ENCODE assay signal across 7 cellular contexts in genomic region chr19:52561611-52562010, GRCh38. TPM values are rescaled to one million over a fixed set of nuclear protein-coding genes. Genes with fewer than 3 reads are reported as not detected.
DNase-seq lines count a peak whose midpoint lies in the region; ATAC-seq and TF ChIP-seq lines count a peak whose summit lies in the region.
"Not testable (repeated sequence)": the region's sequence is repeated elsewhere in the genome, so short reads cannot be mapped to it uniquely, and the experiment has no call there.
"Had no signal": no experiment of that assay in that cellular context is flagged by ENCODE, and none has a peak within 500 bp of the region (broad histone marks: within the 10 kb centered on the region; RNA-seq: fewer than 3 reads in every experiment).

No MANE protein-coding gene starts in this region.

- not testable (repeated sequence) for H4K91ac ChIP-seq in trophoblast cell (ENCODE audit: low read depth, low read length)

- CTCF ChIA-PET in CD8-positive, alpha-beta T cell (lab: Charles Lee); CD8-positive, alpha-beta memory T cell (lab: Charles Lee); WTC11 (lab: Charles Lee): not testable (repeated sequence)

- H3K9me3 Mint-ChIP-seq in CD8-positive, alpha-beta T cell, result peaks cover 47% of the 10 kb centered on the region
- peaks cover 11 to 89% (median 83%) of the 10 kb centered on the region in 5 donors for H3K9me3 Mint-ChIP-seq in CD8-positive, alpha-beta memory T cell
- not testable (repeated sequence) for H3K9me3 Mint-ChIP-seq in WTC11

- H4K12ac ChIP-seq in trophoblast cell (ENCODE audit: low read depth, low read length), result not testable (repeated sequence)

- not testable (repeated sequence) for H3K27ac Mint-ChIP-seq in CD8-positive, alpha-beta T cell
- H3K27ac Mint-ChIP-seq in CD8-positive, alpha-beta memory T cell, result peak overlapping the region in 1 of 8 donors; percentile 75
- peak overlapping the region; percentile 49; the same call in 1 of the 2 replicates for H3K27ac Mint-ChIP-seq in WTC11

- H3K4me2 ChIP-seq in trophoblast cell (ENCODE audit: low read length), result not testable (repeated sequence)

- not testable (repeated sequence) for H2BK12ac ChIP-seq in trophoblast cell (ENCODE audit: low read length)

- not testable (repeated sequence) for H3K18ac ChIP-seq in trophoblast cell (ENCODE audit: low read length)

- not testable (repeated sequence) for ATAC-seq in CD8-positive, alpha-beta T cell; WTC11

- H3K4me1 ChIP-seq in CD8-positive, alpha-beta T cell (ENCODE audit: insufficient read depth, low read length); CD8-positive, alpha-beta memory T cell (ENCODE audit: insufficient read depth, low read length); adipocyte (ENCODE audit: control insufficient read depth, insufficient read depth, low read length); trophoblast cell (ENCODE audit: control insufficient read depth in 1 of 2, insufficient read depth in 2 of 2, low read length in 2 of 2): not testable (repeated sequence)
- H3K4me1 ChIP-seq in subcutaneous abdominal adipose tissue (ENCODE audit: control insufficient read depth in 5 of 5, insufficient read depth in 5 of 5, low read length in 5 of 5), result peaks cover 0 to 13% (median 2%) of the 10 kb centered on the region in 5 donors

- H3K4me1 Mint-ChIP-seq in CD8-positive, alpha-beta T cell (ENCODE audit: low read depth); CD8-positive, alpha-beta memory T cell: not testable (repeated sequence)
- peaks cover 53% of the 10 kb centered on the region for H3K4me1 Mint-ChIP-seq in WTC11

- H3K27me3 ChIP-seq in CD8-positive, alpha-beta T cell (ENCODE audit: insufficient read depth, low read length); CD8-positive, alpha-beta memory T cell (ENCODE audit: insufficient read depth, low read length, poor library complexity, severe bottlenecking); adipocyte (replicated peaks; ENCODE audit: control insufficient read depth, insufficient read depth, low read length); trophoblast cell (ENCODE audit: insufficient read depth, low read length); subcutaneous abdominal adipose tissue (ENCODE audit: control insufficient read depth in 5 of 5, insufficient read depth in 4 of 5, low read length in 5 of 5): not testable (repeated sequence)

- H3K36me3 Mint-ChIP-seq in CD8-positive, alpha-beta T cell, result peaks cover 79% of the 10 kb centered on the region
- peaks cover 25 to 78% (median 67%) of the 10 kb centered on the region in 3 donors for H3K36me3 Mint-ChIP-seq in CD8-positive, alpha-beta memory T cell
- H3K36me3 Mint-ChIP-seq in WTC11, result peaks cover 27% of the 10 kb centered on the region

- not testable (repeated sequence) for H3K23ac ChIP-seq in trophoblast cell (ENCODE audit: low read length)

- not testable (repeated sequence) for H3K14ac ChIP-seq in trophoblast cell (ENCODE audit: low read length)

- not testable (repeated sequence) for H3K27ac ChIP-seq in CD8-positive, alpha-beta T cell (ENCODE audit: low read depth, low read length); CD8-positive, alpha-beta memory T cell (ENCODE audit: low read depth, low read length); trophoblast cell (ENCODE audit: low read depth, low read length); subcutaneous abdominal adipose tissue (ENCODE audit: low read depth, low read length)

- H3K9ac ChIP-seq in adipocyte (ENCODE audit: low read length); trophoblast cell (ENCODE audit: low read length); subcutaneous abdominal adipose tissue (ENCODE audit: low read length in 5 of 5): not testable (repeated sequence)

- H3K27me3 Mint-ChIP-seq in CD8-positive, alpha-beta T cell (ENCODE audit: low read depth); CD8-positive, alpha-beta memory T cell; WTC11 (ENCODE audit: low read depth): not testable (repeated sequence)

- H3K36me3 ChIP-seq in CD8-positive, alpha-beta T cell (ENCODE audit: insufficient read depth, low read length), result not testable (repeated sequence)
- peaks cover 12% of the 10 kb centered on the region for H3K36me3 ChIP-seq in CD8-positive, alpha-beta memory T cell (ENCODE audit: insufficient read depth, low read length)
- H3K36me3 ChIP-seq in adipocyte (ENCODE audit: control insufficient read depth, insufficient read depth, low read length, severe bottlenecking), result peaks cover 64% of the 10 kb centered on the region
- peaks cover 8 to 18% of the 10 kb centered on the region in 2 experiments for H3K36me3 ChIP-seq in trophoblast cell (ENCODE audit: control insufficient read depth in 1 of 2, insufficient read depth in 2 of 2, low read length in 2 of 2)
- H3K36me3 ChIP-seq in subcutaneous abdominal adipose tissue (ENCODE audit: control insufficient read depth in 5 of 5, insufficient read depth in 5 of 5, low read length in 5 of 5), result peaks cover 8 to 34% (median 24%) of the 10 kb centered on the region in 5 donors

- peak overlapping the region; percentile 15 for H3K4me3 ChIP-seq in CD8-positive, alpha-beta T cell (ENCODE audit: low read depth, low read length)
- peak overlapping the region; percentile 26 for H3K4me3 ChIP-seq in CD8-positive, alpha-beta memory T cell (ENCODE audit: low read length)
- peak overlapping the region; percentile 16 for H3K4me3 ChIP-seq in adipocyte (ENCODE audit: low read length)
- H3K4me3 ChIP-seq in trophoblast cell (ENCODE audit: low read depth, low read length), result not testable (repeated sequence)
- peak overlapping the region in 3 of 5 donors; percentile 1 to 37 (median 22) for H3K4me3 ChIP-seq in subcutaneous abdominal adipose tissue (ENCODE audit: low read depth in 1 of 5, low read length in 5 of 5)

- not testable (repeated sequence) for H3K79me2 ChIP-seq in trophoblast cell (ENCODE audit: control insufficient read depth, insufficient read depth, low read length, poor library complexity)

- H2BK5ac ChIP-seq in trophoblast cell (ENCODE audit: low read depth, low read length, poor library complexity), result not testable (repeated sequence)

- not testable (repeated sequence) for H4K8ac ChIP-seq in trophoblast cell (ENCODE audit: low read depth, low read length)

- intact Hi-C loops in CD8-positive, alpha-beta T cell (cut with DNase I, micrococcal nuclease), result not testable (repeated sequence)

- H2AFZ ChIP-seq in trophoblast cell (ENCODE audit: insufficient read depth, low read length, poor library complexity), result not testable (repeated sequence)

- POLR2A ChIA-PET in CD8-positive, alpha-beta T cell (lab: Charles Lee); CD8-positive, alpha-beta memory T cell (lab: Charles Lee): not testable (repeated sequence)
- POLR2A ChIA-PET in WTC11 (lab: Charles Lee), result interaction anchor here (0.7 kb wide), 1 partner anchor 231 kb away, joined by 4 read pairs; no protein-coding TSS in a partner anchor

- not testable (repeated sequence) for H3K79me1 ChIP-seq in trophoblast cell (ENCODE audit: low read length)

- not testable (repeated sequence) for H3K4me3 Mint-ChIP-seq in CD8-positive, alpha-beta T cell; CD8-positive, alpha-beta memory T cell; WTC11

- not testable (repeated sequence) for H2AK5ac ChIP-seq in trophoblast cell (ENCODE audit: low read length)

- not testable (repeated sequence) for H2BK120ac ChIP-seq in trophoblast cell (ENCODE audit: insufficient read depth, low read length, poor library complexity)

- H3K9me3 ChIP-seq in CD8-positive, alpha-beta T cell (ENCODE audit: low read length), result peaks cover 49% of the 10 kb centered on the region
- H3K9me3 ChIP-seq in CD8-positive, alpha-beta memory T cell (ENCODE audit: low read length), result peaks cover 35% of the 10 kb centered on the region
- H3K9me3 ChIP-seq in adipocyte (ENCODE audit: control insufficient read depth, low read length), result peaks cover 86% of the 10 kb centered on the region
- not testable (repeated sequence) for H3K9me3 ChIP-seq in trophoblast cell (ENCODE audit: insufficient read depth, low read depth, low read length)
- H3K9me3 ChIP-seq in subcutaneous abdominal adipose tissue (ENCODE audit: control insufficient read depth in 5 of 5, low read length in 5 of 5), result peaks cover 7 to 64% (median 49%) of the 10 kb centered on the region in 5 donors

- not testable (repeated sequence) for TF ChIP-seq CTCF in CD8-positive, alpha-beta T cell (IDR thresholded peaks at IDR 0.05); WTC11 (IDR thresholded peaks at IDR 0.05)

- H3K4ac ChIP-seq in trophoblast cell (ENCODE audit: low read depth, low read length), result not testable (repeated sequence)

- DNase-seq in CD8-positive, alpha-beta T cell; CD8-positive, alpha-beta memory T cell; WTC11 (ENCODE audit: low spot score); adipocyte (ENCODE audit: low read depth): not testable (repeated sequence)
- DNase-seq in trophoblast cell, result peak; percentile 83 to 91

- no CpG with 5 or more reads among the region's 8 CpGs for WGBS in trophoblast cell (ENCODE audit: extremely low coverage, insufficient coverage, insufficient read length)

RNA-seq across cellular contexts. Expression of gene ZNF701, which starts 8.5 kb away (rescaled TPM):
- total RNA-seq in CD8-positive, alpha-beta T cell, result 10 to 100 TPM; 11.2 to 11.9 TPM
- 10 to 100 TPM; 16.8 to 18.3 TPM for total RNA-seq in CD8-positive, alpha-beta memory T cell
- polyA plus RNA-seq in CD8-positive, alpha-beta memory T cell, result 17.7 TPM
- 34.6 to 40.3 TPM (median 35.0 TPM) in 3 replicates for total RNA-seq in WTC11 (2021)
- polyA plus RNA-seq in trophoblast cell (2013), result 13.8 and 14.2 TPM in 2 replicates
- total RNA-seq: Calu3 had no signal

RNA-seq across cellular contexts. Expression of gene ZNF808, which starts 34.1 kb away (rescaled TPM):
- total RNA-seq in CD8-positive, alpha-beta T cell, result 10 to 100 TPM; 16.4 to 19.2 TPM
- 10 to 100 TPM; 28.2 to 31.9 TPM for total RNA-seq in CD8-positive, alpha-beta memory T cell
- 14.4 TPM for polyA plus RNA-seq in CD8-positive, alpha-beta memory T cell
- total RNA-seq in WTC11 (2021), result 47.1 to 59.2 TPM (median 49.2 TPM) in 3 replicates
- 7.6 and 9.1 TPM in 2 replicates for polyA plus RNA-seq in trophoblast cell (2013)
- total RNA-seq: Calu3 had no signal
